Comparison of ENCODE assay signal across 10 cellular contexts in genomic region chr1:4796161-4796998, GRCh38.
DNase-seq lines count a peak whose midpoint lies in the region; ATAC-seq, FAIRE-seq and TF ChIP-seq lines count a peak whose summit lies in the region.
"Had no signal": no experiment of that assay in that cellular context is flagged by ENCODE, and none has a peak within 500 bp of the region (broad histone marks: within the 10 kb centered on the region; RNA-seq: fewer than 3 reads in every experiment).

No MANE protein-coding gene starts in this region.

- no peak for TF ChIP-seq CTCF in pancreas (IDR thresholded peaks at IDR 0.05)

- intact Hi-C loops in pancreas (cut with DNase I), result no loop called here

- peak; percentile 65 for ATAC-seq in GM18909 (IDR thresholded peaks at IDR 0.05; ENCODE audit: poor library complexity, unreplicated experiment)
- ATAC-seq in GM21825 (IDR thresholded peaks at IDR 0.05; ENCODE audit: unreplicated experiment), result peak; percentile 75
- ATAC-seq in HG03457 (IDR thresholded peaks at IDR 0.05; ENCODE audit: unreplicated experiment), result peak; percentile 79
- ATAC-seq in pancreas, result no peak

- no peaks in the 10 kb centered on the region for H3K36me3 ChIP-seq in pancreas

- H3K4me3 ChIP-seq in pancreas, result no peak overlapping the region

- H3K4me1 ChIP-seq in pancreas, result no peaks in the 10 kb centered on the region

- DNase-seq in superior temporal gyrus (ENCODE audit: extremely low spot score) (peak; percentile 19), pancreas (no peak)
- no peak for DNase-seq in activated CD4-positive, alpha-beta T cell treated with anti-CD3 and anti-CD28 coated beads for 4 hours
- DNase-seq in activated CD4-positive, alpha-beta T cell treated with anti-CD3 and anti-CD28 coated beads, Interleukin-2, amount 50 U/mL, for 1 hour, result no peak
- DNase-seq: activated CD4-positive, alpha-beta memory T cell treated with anti-CD3 and anti-CD28 coated beads for 36 hours; DMS53; NCI-H1417 treated with DMSO at 0.1 percent for 48 hours had no signal

- no peak overlapping the region for H3K27ac ChIP-seq in pancreas

- no peak for FAIRE-seq in pancreas (lab: Jason Lieb, UNC)

- WGBS in pancreas, 2 donors, result 73 to 75% methylated on average over 11 of the region's 11 CpGs

- no peaks in the 10 kb centered on the region for H3K9me3 ChIP-seq in pancreas

- no peaks in the 10 kb centered on the region for H3K27me3 ChIP-seq in pancreas

Comparison
In these comparisons a context has a peak if more than half of its experiments do, and no peak if none do; other contexts are left out.
1. ATAC-seq: peak in GM18909 (single experiment), GM21825 (single experiment) and HG03457 (single experiment); none in pancreas (0 of 4).